Comparison of ENCODE assay signal across 26 cellular contexts in genomic region chr21:27379381-27379780, GRCh38.
"Had no signal": no experiment of that assay in that cellular context is flagged by ENCODE, and none has a peak within 500 bp of the region (broad histone marks: within the 10 kb centered on the region; RNA-seq: fewer than 3 reads in every experiment).

No MANE protein-coding gene starts in this region.

- H3K4me3 Mint-ChIP-seq: activated CD4-positive, alpha-beta memory T cell treated with anti-CD3 and anti-CD28 coated beads, Interleukin-2, amount 10 ng/mL, durations not matched to agents 7 days and 5 days; activated CD4-positive, alpha-beta T cell treated with anti-CD3 and anti-CD28 coated beads, Interleukin-2, amount 10 ng/mL, durations not matched to agents 7 days and 5 days; activated naive CD8-positive, alpha-beta T cell treated with anti-CD3 and anti-CD28 coated beads, Interleukin-2, amount 50 U/mL, for 24 hours; activated T-cell treated with anti-CD3 and anti-CD28 coated beads, Interleukin-2, amount 50 U/mL, for 24 hours; central memory CD8-positive, alpha-beta T cell; naive B cell; nephron progenitor cell; WTC11 had no signal

- H3K4me1 Mint-ChIP-seq: activated CD4-positive, alpha-beta memory T cell treated with anti-CD3 and anti-CD28 coated beads, Interleukin-2, amount 10 ng/mL, durations not matched to agents 7 days and 5 days; activated CD4-positive, alpha-beta T cell treated with anti-CD3 and anti-CD28 coated beads, Interleukin-2, amount 10 ng/mL, durations not matched to agents 7 days and 5 days; activated naive CD8-positive, alpha-beta T cell treated with anti-CD3 and anti-CD28 coated beads, Interleukin-2, amount 50 U/mL, for 24 hours; central memory CD8-positive, alpha-beta T cell; naive B cell; nephron progenitor cell had no signal

- H3K27me3 Mint-ChIP-seq: activated CD4-positive, alpha-beta memory T cell treated with anti-CD3 and anti-CD28 coated beads, Interleukin-2, amount 10 ng/mL, durations not matched to agents 7 days and 5 days; activated CD4-positive, alpha-beta T cell treated with anti-CD3 and anti-CD28 coated beads, Interleukin-2, amount 10 ng/mL, durations not matched to agents 7 days and 5 days; activated naive CD8-positive, alpha-beta T cell treated with anti-CD3 and anti-CD28 coated beads, Interleukin-2, amount 50 U/mL, for 24 hours; activated T-cell treated with anti-CD3 and anti-CD28 coated beads, Interleukin-2, amount 50 U/mL, for 24 hours; central memory CD8-positive, alpha-beta T cell; naive B cell had no signal

- ATAC-seq: activated naive CD8-positive, alpha-beta T cell treated with anti-CD3 and anti-CD28 coated beads, Interleukin-2, amount 50 U/mL, for 24 hours; foreskin keratinocyte; left lung; pancreas; stimulated activated naive CD8-positive, alpha-beta T cell treated with anti-CD3 and anti-CD28 coated beads, Interleukin-15, Interleukin-2, amounts not matched to agents 100 U/mL and 50 U/mL, for 24 hours; WTC11 had no signal

- H3K27me3 ChIP-seq: breast epithelium, foreskin keratinocyte, left lung, pancreas, spleen had no signal

- H3K27ac Mint-ChIP-seq: activated CD4-positive, alpha-beta memory T cell treated with anti-CD3 and anti-CD28 coated beads, Interleukin-2, amount 10 ng/mL, durations not matched to agents 7 days and 5 days; activated CD4-positive, alpha-beta T cell treated with anti-CD3 and anti-CD28 coated beads, Interleukin-2, amount 10 ng/mL, durations not matched to agents 7 days and 5 days; activated naive CD8-positive, alpha-beta T cell treated with anti-CD3 and anti-CD28 coated beads, Interleukin-2, amount 50 U/mL, for 24 hours; activated T-cell treated with anti-CD3 and anti-CD28 coated beads, Interleukin-2, amount 50 U/mL, for 24 hours; naive B cell; nephron progenitor cell had no signal

- H3K9me3 Mint-ChIP-seq: activated T-cell treated with anti-CD3 and anti-CD28 coated beads, Interleukin-2, amount 50 U/mL, for 24 hours; nephron progenitor cell had no signal

- H3K36me3 Mint-ChIP-seq: naive B cell, WTC11 had no signal

- H3K9me3 ChIP-seq: breast epithelium, pancreas, prostate gland, thoracic aorta had no signal

- H3K4me3 ChIP-seq: breast epithelium, left lung, pancreas, prostate gland, spleen, thoracic aorta had no signal

- H3K27ac ChIP-seq: breast epithelium, foreskin keratinocyte, left lung, pancreas, prostate gland, thoracic aorta had no signal

- H3K36me3 ChIP-seq: breast epithelium, left lung, pancreas, prostate gland, spleen, thoracic aorta had no signal

- DNase-seq: activated CD4-positive, alpha-beta memory T cell treated with anti-CD3 and anti-CD28 coated beads, Interleukin-2, amount 10 ng/mL, durations not matched to agents 7 days and 5 days; activated CD4-positive, alpha-beta T cell treated with anti-CD3 and anti-CD28 coated beads for 1 hour; activated CD4-positive, alpha-beta T cell treated with anti-CD3 and anti-CD28 coated beads, Interleukin-2, amount 10 ng/mL, durations not matched to agents 7 days and 5 days; activated CD8-positive, alpha-beta memory T cell treated with anti-CD3 and anti-CD28 coated beads, Interleukin-2, amount 50 U/mL, for 48 hours; activated gamma-delta T cell; activated naive CD4-positive, alpha-beta T cell treated with anti-CD3 and anti-CD28 coated beads, Interleukin-2, amount 50 U/mL, for 16 hours; activated naive CD8-positive, alpha-beta T cell treated with anti-CD3 and anti-CD28 coated beads, Interleukin-2, amount 50 U/mL, for 24 hours; activated T-cell treated with anti-CD3 and anti-CD28 coated beads, Interleukin-2, amount 50 U/mL, for 24 hours; effector CD8-positive, alpha-beta T cell; erythroblast; foreskin keratinocyte; kidney glomerular epithelial cell; left lung; naive B cell; nephron progenitor cell; pancreas; retina; spleen; stimulated activated naive CD8-positive, alpha-beta T cell treated with anti-CD3 and anti-CD28 coated beads, Interleukin-15, Interleukin-2, amounts not matched to agents 100 U/mL and 50 U/mL, for 24 hours; T-helper 2 cell; trophoblast cell had no signal

- H3K4me1 ChIP-seq: breast epithelium, foreskin keratinocyte, left lung, pancreas, prostate gland, spleen had no signal
